Comparison of ENCODE assay signal across 8 cellular contexts in genomic region chr3:159765860-159766294, GRCh38.
A peak's percentile ranks its signal among the peaks of the same experiment; 100 is the strongest.
DNase-seq lines count a peak whose midpoint lies in the region; ATAC-seq and TF ChIP-seq lines count a peak whose summit lies in the region.

No MANE protein-coding gene starts in this region.

- no peak overlapping the region for H4K91ac ChIP-seq in mesenchymal stem cell (ENCODE audit: low read length)

- no peak overlapping the region for H3K27ac Mint-ChIP-seq in activated naive CD4-positive, alpha-beta T cell treated with anti-CD3 and anti-CD28 coated beads, Interleukin-2, amount 50 U/mL, for 24 hours
- H3K27ac Mint-ChIP-seq in activated naive CD4-positive, alpha-beta T cell treated with anti-CD3 and anti-CD28 coated beads, Interleukin-2, amount 50 U/mL, for 72 hours: no peak overlapping the region

- peak overlapping the region; percentile 57 for H2AK5ac ChIP-seq in mesenchymal stem cell (ENCODE audit: low read length, severe bottlenecking)

- no peak for TF ChIP-seq POLR2A in upper lobe of left lung (IDR thresholded peaks at IDR 0.05)

- DNase-seq in activated naive CD4-positive, alpha-beta T cell treated with anti-CD3 and anti-CD28 coated beads, Interleukin-2, amount 50 U/mL, for 72 hours (ENCODE audit: low spot score in 2 of 2): no peak
- DNase-seq in cerebellar cortex (ENCODE audit: low spot score) (peak; percentile 70), mesenchymal stem cell (no peak), upper lobe of left lung (no peak), KG1 (lab: John Stamatoyannopoulos, UW) (no peak), AG08396 (ENCODE audit: low spot score) (no peak), LoVo (ENCODE audit: low spot score) (no peak)

- peak overlapping the region; percentile 24 to 74 for H3K18ac ChIP-seq in mesenchymal stem cell (ENCODE audit: low read depth in 1 of 2, low read length in 2 of 2)

- H3K27me3 Mint-ChIP-seq in activated naive CD4-positive, alpha-beta T cell treated with anti-CD3 and anti-CD28 coated beads, Interleukin-2, amount 50 U/mL, for 24 hours: peaks cover 47% of the 10 kb centered on the region

- no peak overlapping the region for H4K8ac ChIP-seq in mesenchymal stem cell (ENCODE audit: low read length)

- peaks cover 3 to 8% of the 10 kb centered on the region in 2 experiments for H3K36me3 ChIP-seq in mesenchymal stem cell (ENCODE audit: control insufficient read depth in 1 of 2, insufficient read depth in 2 of 2, low read depth in 1 of 2, low read length in 2 of 2)
- H3K36me3 ChIP-seq in upper lobe of left lung: no peaks in the 10 kb centered on the region

- TF ChIP-seq EP300 in upper lobe of left lung (IDR thresholded peaks at IDR 0.05): no peak

- H3K4me1 Mint-ChIP-seq in activated naive CD4-positive, alpha-beta T cell treated with anti-CD3 and anti-CD28 coated beads, Interleukin-2, amount 50 U/mL, for 24 hours: peaks cover 17% of the 10 kb centered on the region

- no peak overlapping the region for H2BK15ac ChIP-seq in mesenchymal stem cell (ENCODE audit: low read depth, poor library complexity, severe bottlenecking)

- ATAC-seq in activated naive CD4-positive, alpha-beta T cell treated with anti-CD3 and anti-CD28 coated beads, Interleukin-2, amount 50 U/mL, for 72 hours: no peak
- ATAC-seq in upper lobe of left lung (ENCODE audit: low FRiP score in 2 of 2): peak in 1 of 2 donors; percentile 32

- H2BK5ac ChIP-seq in mesenchymal stem cell (ENCODE audit: low read depth, low read length, poor library complexity, severe bottlenecking): peak overlapping the region; percentile 1

- no peak overlapping the region for H3K23ac ChIP-seq in mesenchymal stem cell (ENCODE audit: low read length in 2 of 2)

- H3K36me3 Mint-ChIP-seq in activated naive CD4-positive, alpha-beta T cell treated with anti-CD3 and anti-CD28 coated beads, Interleukin-2, amount 50 U/mL, for 24 hours: no peaks in the 10 kb centered on the region
- H3K36me3 Mint-ChIP-seq in activated naive CD4-positive, alpha-beta T cell treated with anti-CD3 and anti-CD28 coated beads, Interleukin-2, amount 50 U/mL, for 72 hours: peaks cover 0 to 8% of the 10 kb centered on the region in 2 donors

- H3K4me3 Mint-ChIP-seq in activated naive CD4-positive, alpha-beta T cell treated with anti-CD3 and anti-CD28 coated beads, Interleukin-2, amount 50 U/mL, for 24 hours: peak overlapping the region; percentile 62

- no peaks in the 10 kb centered on the region for H3K27me3 ChIP-seq in mesenchymal stem cell (ENCODE audit: control insufficient read depth in 1 of 2, insufficient read depth in 1 of 2, low read length in 2 of 2)
- no peaks in the 10 kb centered on the region for H3K27me3 ChIP-seq in upper lobe of left lung

- H2AFZ ChIP-seq in mesenchymal stem cell (ENCODE audit: low read depth, low read length): no peak overlapping the region

- H3K4me1 ChIP-seq in mesenchymal stem cell (ENCODE audit: control insufficient read depth, insufficient read depth, low read depth, low read length): peaks cover 19% of the 10 kb centered on the region
- H3K4me1 ChIP-seq in upper lobe of left lung: peaks cover 16 to 49% (median 29%) of the 10 kb centered on the region in 4 donors

- no peak overlapping the region for H3K14ac ChIP-seq in mesenchymal stem cell (ENCODE audit: low read length in 2 of 2)

- peak overlapping the region; percentile 83 for H3K4me2 ChIP-seq in mesenchymal stem cell (ENCODE audit: low read length, poor library complexity, severe bottlenecking)

- peak overlapping the region in 1 of 2 experiments; percentile 75 for H3K4ac ChIP-seq in mesenchymal stem cell (ENCODE audit: low read depth in 1 of 2, low read length in 2 of 2)

- H3K9me3 ChIP-seq in mesenchymal stem cell (ENCODE audit: control insufficient read depth, low read length) (no peaks in the 10 kb centered on the region), upper lobe of left lung (no peaks in the 10 kb centered on the region)

- no peaks in the 10 kb centered on the region for H3K9me3 Mint-ChIP-seq in activated naive CD4-positive, alpha-beta T cell treated with anti-CD3 and anti-CD28 coated beads, Interleukin-2, amount 50 U/mL, for 24 hours
- H3K9me3 Mint-ChIP-seq in activated naive CD4-positive, alpha-beta T cell treated with anti-CD3 and anti-CD28 coated beads, Interleukin-2, amount 50 U/mL, for 72 hours: no peaks in the 10 kb centered on the region

- no peak overlapping the region for H2BK120ac ChIP-seq in mesenchymal stem cell (ENCODE audit: low read depth, low read length)

- H3K4me3 ChIP-seq in mesenchymal stem cell (ENCODE audit: insufficient read depth in 1 of 2, low read depth in 1 of 2, low read length in 2 of 2): peak overlapping the region; percentile 89 to 92
- peak overlapping the region in 3 of 4 donors; percentile 52 to 86 (median 78) for H3K4me3 ChIP-seq in upper lobe of left lung

- no peak for TF ChIP-seq CTCF in upper lobe of left lung (IDR thresholded peaks at IDR 0.05)

- H2BK12ac ChIP-seq in mesenchymal stem cell (ENCODE audit: low read length in 2 of 2): peak overlapping the region in 1 of 2 experiments; percentile 57

- H3K27ac ChIP-seq in mesenchymal stem cell (ENCODE audit: low read length, poor library complexity, severe bottlenecking): peak overlapping the region; percentile 94
- peak overlapping the region; percentile 89 to 94 (median 92) for H3K27ac ChIP-seq in upper lobe of left lung

- 41% methylated on average over 5 of the region's 5 CpGs for WGBS in mesenchymal stem cell
- 70 to 73% methylated on average over 5 of the region's 5 CpGs for WGBS in upper lobe of left lung, 2 donors

- peaks cover 3% of the 10 kb centered on the region for H3K79me1 ChIP-seq in mesenchymal stem cell (replicated peaks; ENCODE audit: low read length, poor library complexity, severe bottlenecking)

- H3K9ac ChIP-seq in mesenchymal stem cell (ENCODE audit: low read length): peak overlapping the region; percentile 96
